19 cellular contexts compared by ENCODE assay signal in the genomic region with DNA sequence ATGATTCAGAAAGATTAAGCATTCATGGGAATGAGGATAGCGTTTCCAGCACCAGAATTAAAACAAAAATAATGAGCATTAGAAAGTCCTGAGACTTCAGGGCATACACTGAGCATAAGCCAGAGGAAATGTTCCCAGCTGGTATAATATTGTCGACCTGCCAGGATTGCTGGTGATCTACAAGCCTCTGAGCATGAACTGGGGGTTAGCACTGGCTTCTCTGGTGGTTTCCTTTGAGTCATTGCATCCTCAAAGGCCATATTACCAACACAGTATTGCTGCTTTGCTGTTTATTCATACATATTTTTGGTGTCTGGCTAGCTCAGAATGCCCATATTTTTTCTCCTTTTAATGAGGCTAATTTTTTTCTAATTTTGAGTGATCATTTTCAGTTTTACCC. TPM values are rescaled to one million over a fixed set of nuclear protein-coding genes. Genes with fewer than 3 reads are reported as not detected.
DNase-seq lines count a peak whose midpoint lies in the region; ATAC-seq and TF ChIP-seq lines count a peak whose summit lies in the region.
"Had no signal": no experiment of that assay in that cellular context is flagged by ENCODE, and none has a peak within 500 bp of the region (broad histone marks: within the 10 kb centered on the region; RNA-seq: fewer than 3 reads in every experiment).

No MANE protein-coding gene starts in this region.

- DNase-seq in AG09309 (ENCODE audit: low read depth) (peak; percentile 3), HCEC 1CT (peak; percentile 9), astrocyte of the spinal cord (ENCODE audit: low read depth, low spot score) (peak; percentile 67), hepatic stellate cell (ENCODE audit: low spot score) (peak; percentile 40), upper lobe of left lung (no peak), COLO829 (ENCODE audit: low spot score) (no peak), tibial artery (no peak)
- DNase-seq: ACHN; activated CD4-positive, alpha-beta T cell treated with anti-CD3 and anti-CD28 coated beads, Interleukin-2, amount 10 ng/mL, durations not matched to agents 7 days and 5 days; activated naive CD4-positive, alpha-beta T cell treated with anti-CD3 and anti-CD28 coated beads, Interleukin-2, amount 50 U/mL, for 16 hours; activated T-cell treated with anti-CD3 and anti-CD28 coated beads for 4 hours; endodermal cell; MV-4-11; naive thymus-derived CD8-positive, alpha-beta T cell; NCI-H526 treated with DMSO at 0.1 percent for 48 hours; PC-9 had no signal

- H3K4me3 ChIP-seq in AG09309 (ENCODE audit: control insufficient read depth, low read depth, low read length) = no peak overlapping the region
- H3K4me3 ChIP-seq in astrocyte of the spinal cord (ENCODE audit: low read depth, low read length) = no peak overlapping the region
- no peak overlapping the region for H3K4me3 ChIP-seq in upper lobe of left lung
- no peak overlapping the region for H3K4me3 ChIP-seq in tibial artery
- H3K4me3 ChIP-seq: lung, PC-9 had no signal

- H3K4me1 ChIP-seq in upper lobe of left lung (no peaks in the 10 kb centered on the region), tibial artery (peaks cover 0 to 26% (median 2%) of the 10 kb centered on the region in 4 donors)

- peaks cover 5 to 16% (median 7%) of the 10 kb centered on the region in 4 donors for H3K9me3 ChIP-seq in upper lobe of left lung
- H3K9me3 ChIP-seq in tibial artery = peaks cover 0 to 8% (median 6%) of the 10 kb centered on the region in 3 donors

- no peak overlapping the region for H3K27ac ChIP-seq in upper lobe of left lung
- peak overlapping the region in 1 of 2 donors; percentile 6 for H3K27ac ChIP-seq in tibial artery
- H3K27ac ChIP-seq: PC-9 had no signal

- ATAC-seq in upper lobe of left lung (ENCODE audit: low FRiP score in 2 of 2) (no peak), GM19035 (IDR thresholded peaks at IDR 0.05; ENCODE audit: unreplicated experiment) (no peak)
- ATAC-seq: naive thymus-derived CD8-positive, alpha-beta T cell; stimulated activated memory B cell treated with anti-CD40 and anti-IgM and Interleukin-4, amounts not matched to agents 10 μg/mL and 1 μg/mL and 100 μg/mL, for 72 hours had no signal

- H3K36me3 ChIP-seq in upper lobe of left lung (no peaks in the 10 kb centered on the region), tibial artery (no peaks in the 10 kb centered on the region)

- TF ChIP-seq CTCF in AG09309 (IDR thresholded peaks at IDR 0.05; ENCODE audit: control insufficient read depth, insufficient read depth, low read depth, low read length, missing control alignments) (no peak), astrocyte of the spinal cord (IDR thresholded peaks at IDR 0.05; ENCODE audit: low read depth, low read length) (no peak), upper lobe of left lung (IDR thresholded peaks at IDR 0.05) (no peak), tibial artery (IDR thresholded peaks at IDR 0.05) (no peak)

- 65 to 74% methylated on average over 2 of the region's 2 CpGs for WGBS in upper lobe of left lung, 2 donors

- TF ChIP-seq POLR2A in upper lobe of left lung (IDR thresholded peaks at IDR 0.05) = no peak

- no peak for TF ChIP-seq EP300 in upper lobe of left lung (IDR thresholded peaks at IDR 0.05)

- intact Hi-C loops in tibial artery (cut with DNase I; ENCODE audit: low total_unique reads) = no loop called here

- in situ Hi-C loops in astrocyte of the spinal cord (cut with HindIII; ENCODE audit: low sequenced_read_pairs) = no loop called here

- H3K27me3 ChIP-seq in upper lobe of left lung (no peaks in the 10 kb centered on the region), tibial artery (no peaks in the 10 kb centered on the region)

RNA-seq across cellular contexts. Expression of gene ATRNL1, which starts 10.6 kb away (rescaled TPM):
- total RNA-seq in upper lobe of left lung = 1 to 10 TPM in 1 of 6 donors, under 1 TPM in 5; 0.11 to 1.0 (median 0.39) TPM
- total RNA-seq: naive thymus-derived CD8-positive, alpha-beta T cell; PC-9 had no signal

Comparison
In these comparisons a context has a peak if more than half of its experiments do, and no peak if none do; other contexts are left out.
1. DNase-seq: peak in AG09309 (single experiment), HCEC 1CT (single experiment), astrocyte of the spinal cord (single experiment) and hepatic stellate cell (single experiment); none in upper lobe of left lung (0 of 2), COLO829 (single experiment) and tibial artery (0 of 2).